In the genomic region with DNA sequence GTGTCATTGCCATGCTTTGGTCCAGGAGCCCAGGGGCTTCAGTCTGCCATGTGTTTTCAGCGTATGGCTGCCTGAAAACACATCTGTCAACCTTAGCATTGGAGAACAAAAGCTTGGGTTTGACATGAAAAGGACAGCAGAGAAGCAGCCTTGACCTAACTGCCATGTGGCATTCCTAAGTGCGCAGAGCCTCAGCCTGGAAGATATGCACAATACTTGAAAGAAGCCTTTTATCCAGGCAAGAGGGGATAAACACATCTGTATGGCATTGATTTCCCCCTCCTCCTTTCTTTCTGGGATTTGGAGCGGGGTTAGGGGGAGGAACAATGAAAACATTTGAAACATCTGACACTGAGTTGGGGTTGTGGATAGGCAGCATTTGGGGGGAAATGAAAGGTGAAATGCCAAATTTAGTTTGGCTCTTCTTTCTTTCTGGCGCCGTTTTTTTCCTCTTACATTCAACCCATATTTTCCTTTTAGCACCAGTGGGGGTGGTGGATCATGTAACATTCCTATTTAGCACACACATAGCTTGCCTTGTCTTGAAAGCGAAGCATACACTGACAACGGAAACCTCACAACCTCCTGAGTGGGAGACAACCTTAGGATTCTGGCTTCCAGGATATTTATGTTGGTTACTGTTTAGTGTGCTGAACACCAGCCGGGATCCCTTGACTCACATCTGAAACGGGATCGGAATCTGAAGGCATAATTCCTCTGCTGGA, we compare ENCODE assay signal across 16 cellular contexts.
"Had no signal": no experiment of that assay in that cellular context is flagged by ENCODE, and none has a peak within 500 bp of the region (broad histone marks: within the 10 kb centered on the region; RNA-seq: fewer than 3 reads in every experiment).

No MANE protein-coding gene starts in this region.

- H3K4me1 ChIP-seq: adrenal gland, colonic mucosa had no signal

- H3K9me3 Mint-ChIP-seq: activated CD4-positive, alpha-beta T cell treated with anti-CD3 and anti-CD28 coated beads, Interleukin-2, amount 10 ng/mL, durations not matched to agents 24 days and 14 days; activated naive CD4-positive, alpha-beta T cell treated with anti-CD3 and anti-CD28 coated beads, Interleukin-2, amount 10 ng/mL, durations not matched to agents 7 days and 5 days; activated T-helper 2 cell treated with anti-CD3 and anti-CD28 coated beads, Interferon-gamma antibody, Interleukin-2, Interleukin-4, amounts not matched to agents 10 μg/mL and 5 μg/mL and 100 μg/mL, durations not matched to agents 14 hours and 24 hours and 36 hours; naive thymus-derived CD8-positive, alpha-beta T cell; T-cell; WTC11 had no signal

- H3K27ac Mint-ChIP-seq: activated CD4-positive, alpha-beta T cell treated with anti-CD3 and anti-CD28 coated beads, Interleukin-2, amount 10 ng/mL, durations not matched to agents 24 days and 14 days; activated naive CD4-positive, alpha-beta T cell treated with anti-CD3 and anti-CD28 coated beads, Interleukin-2, amount 10 ng/mL, durations not matched to agents 7 days and 5 days; activated T-helper 2 cell treated with anti-CD3 and anti-CD28 coated beads, Interferon-gamma antibody, Interleukin-2, Interleukin-4, amounts not matched to agents 10 μg/mL and 5 μg/mL and 100 μg/mL, durations not matched to agents 14 hours and 24 hours and 36 hours; naive thymus-derived CD8-positive, alpha-beta T cell; T-cell; WTC11 had no signal

- DNase-seq: activated CD4-positive, alpha-beta T cell treated with anti-CD3 and anti-CD28 coated beads, Interleukin-2, amount 10 ng/mL, durations not matched to agents 24 days and 14 days; activated naive CD4-positive, alpha-beta T cell treated with anti-CD3 and anti-CD28 coated beads, Interleukin-2, amount 10 ng/mL, durations not matched to agents 7 days and 5 days; adrenal gland; colonic mucosa; effector CD8-positive, alpha-beta T cell; hippocampal formation; left colon; mucosa of descending colon; naive thymus-derived CD8-positive, alpha-beta T cell; ovary; T-cell; T1000; thyroid gland had no signal

- H3K4me3 ChIP-seq: adrenal gland, colonic mucosa, mucosa of descending colon, ovary, thyroid gland had no signal

- H3K9me3 ChIP-seq: adrenal gland, colonic mucosa, mucosa of descending colon, ovary, thyroid gland had no signal

- H3K27me3 ChIP-seq: adrenal gland, colonic mucosa, ovary, thyroid gland had no signal

- H3K36me3 Mint-ChIP-seq: activated naive CD4-positive, alpha-beta T cell treated with anti-CD3 and anti-CD28 coated beads, Interleukin-2, amount 10 ng/mL, durations not matched to agents 7 days and 5 days; naive thymus-derived CD8-positive, alpha-beta T cell; T-cell; WTC11 had no signal

- H3K27ac ChIP-seq: adrenal gland, colonic mucosa, epithelial cell of prostate, ovary, thyroid gland had no signal

- H3K4me3 Mint-ChIP-seq: activated CD4-positive, alpha-beta T cell treated with anti-CD3 and anti-CD28 coated beads, Interleukin-2, amount 10 ng/mL, durations not matched to agents 24 days and 14 days; activated naive CD4-positive, alpha-beta T cell treated with anti-CD3 and anti-CD28 coated beads, Interleukin-2, amount 10 ng/mL, durations not matched to agents 7 days and 5 days; naive thymus-derived CD8-positive, alpha-beta T cell; T-cell; WTC11 had no signal

- H3K4me1 Mint-ChIP-seq: activated CD4-positive, alpha-beta T cell treated with anti-CD3 and anti-CD28 coated beads, Interleukin-2, amount 10 ng/mL, durations not matched to agents 24 days and 14 days; activated naive CD4-positive, alpha-beta T cell treated with anti-CD3 and anti-CD28 coated beads, Interleukin-2, amount 10 ng/mL, durations not matched to agents 7 days and 5 days; naive thymus-derived CD8-positive, alpha-beta T cell; T-cell; WTC11 had no signal

- H3K36me3 ChIP-seq: adrenal gland, colonic mucosa, ovary, thyroid gland had no signal
